19 cellular contexts compared by ENCODE assay signal in genomic region chr2:46471002-46471583, GRCh38. TPM values are rescaled to one million over a fixed set of nuclear protein-coding genes. Genes with fewer than 3 reads are reported as not detected.
DNase-seq lines count a peak whose midpoint lies in the region; TF ChIP-seq lines count a peak whose summit lies in the region.
"Had no signal": no experiment of that assay in that cellular context is flagged by ENCODE, and none has a peak within 500 bp of the region (broad histone marks: within the 10 kb centered on the region; RNA-seq: fewer than 3 reads in every experiment).

No MANE protein-coding gene starts in this region.

- H3K4me3 Mint-ChIP-seq in CD14-positive monocyte: no peak overlapping the region
- no peak overlapping the region for H3K4me3 Mint-ChIP-seq in dendritic cell treated with granulocyte-macrophage colony-stimulating factor and Interleukin-4, amounts not matched to agents 40 ng/mL and 50 ng/mL, for 4 days
- H3K4me3 Mint-ChIP-seq: CD4-positive, alpha-beta T cell; CD8-positive, alpha-beta memory T cell; GM23338; H9 had no signal

- H3K79me1 ChIP-seq in neuronal stem cell (ENCODE audit: low read depth, low read length): no peaks in the 10 kb centered on the region

- no peak overlapping the region for H4K91ac ChIP-seq in neuronal stem cell (ENCODE audit: low read depth, low read length, poor library complexity)

- H3K23ac ChIP-seq in neuronal stem cell (ENCODE audit: low read depth, low read length, poor library complexity): no peak overlapping the region

- no peak overlapping the region for H2BK5ac ChIP-seq in neuronal stem cell (ENCODE audit: low read length)

- peak overlapping the region; percentile 82 to 95 (median 93) for H3K27ac Mint-ChIP-seq in CD14-positive monocyte
- H3K27ac Mint-ChIP-seq in dendritic cell treated with granulocyte-macrophage colony-stimulating factor and Interleukin-4, amounts not matched to agents 40 ng/mL and 50 ng/mL, for 4 days: peak overlapping the region; percentile 83
- H3K27ac Mint-ChIP-seq: CD4-positive, alpha-beta T cell; GM23338; H9 had no signal

- H3K36me3 ChIP-seq in neuronal stem cell (replicated peaks in 1 of 2; ENCODE audit: control insufficient read depth in 2 of 2, insufficient read depth in 2 of 2, low read length in 2 of 2): no peaks in the 10 kb centered on the region
- no peaks in the 10 kb centered on the region for H3K36me3 ChIP-seq in transverse colon

- H2BK120ac ChIP-seq in neuronal stem cell (ENCODE audit: low read depth, low read length): no peak overlapping the region

- no CpG with 5 or more reads among the region's 5 CpGs for WGBS in neuronal stem cell (ENCODE audit: extremely low coverage in 2 of 2, insufficient read length in 2 of 2, insufficient replicate concordance in 1 of 2), 2 donors
- 88 to 97% methylated on average over 5 of the region's 5 CpGs for WGBS in transverse colon (ENCODE audit: low coverage in 1 of 2), 2 donors
- WGBS in lower leg skin, 2 donors: 86 to 91% methylated on average over 5 of the region's 5 CpGs

- H3K9me3 Mint-ChIP-seq in CD14-positive monocyte: peaks cover 0 to 8% (median 0%) of the 10 kb centered on the region in 7 donors
- no peaks in the 10 kb centered on the region for H3K9me3 Mint-ChIP-seq in dendritic cell treated with granulocyte-macrophage colony-stimulating factor and Interleukin-4, amounts not matched to agents 40 ng/mL and 50 ng/mL, for 4 days
- H3K9me3 Mint-ChIP-seq: GM23338 had no signal

- no peak overlapping the region for H3K4me2 ChIP-seq in neuronal stem cell (ENCODE audit: insufficient read depth, low read length, poor library complexity, severe bottlenecking)
- H3K4me2 ChIP-seq: GM23338 had no signal

- H3K27ac ChIP-seq in neuronal stem cell (replicated peaks; ENCODE audit: low read length) (no peak overlapping the region), transverse colon (no peak overlapping the region)

- intact Hi-C loops in CD14-positive monocyte (cut with micrococcal nuclease): loop anchor here in 1 of 2 donors (2.0 kb wide), 1 partner anchor 64 kb away; no protein-coding TSS in a partner anchor
- intact Hi-C loops in dendritic cell treated with granulocyte-macrophage colony-stimulating factor and Interleukin-4, amounts not matched to agents 40 ng/mL and 50 ng/mL, for 4 days (cut with micrococcal nuclease): loop anchor here (2.0 kb wide), 1 partner anchor 76 kb away; no protein-coding TSS in a partner anchor
- intact Hi-C loops in transverse colon (cut with DNase I; ENCODE audit: low total_unique reads): no loop called here
- intact Hi-C loops in lower leg skin (cut with DNase I; ENCODE audit: low total_unique reads): loop anchor here (5.0 kb wide), 1 partner anchor 1211 kb away; no protein-coding TSS in a partner anchor

- TF ChIP-seq POLR2A in transverse colon (IDR thresholded peaks at IDR 0.05) (no peak), lower leg skin (IDR thresholded peaks at IDR 0.05) (no peak)

- no peak overlapping the region for H3K18ac ChIP-seq in neuronal stem cell (ENCODE audit: low read length)

- H3K9me3 ChIP-seq in neuronal stem cell (replicated peaks in 1 of 2; ENCODE audit: control insufficient read depth in 2 of 2, insufficient read depth in 1 of 2, low read depth in 1 of 2, low read length in 2 of 2) (no peaks in the 10 kb centered on the region), transverse colon (no peaks in the 10 kb centered on the region)

- in situ Hi-C loops in transverse colon (cut with MboI; ENCODE audit: low pct_ligation_motif_present in 1 of 4, low pct_unique_long_range_greater_than_20kb in 1 of 4, low sequenced_read_pairs in 3 of 4): no loop called here

- TF ChIP-seq CTCF in CD14-positive monocyte (IDR thresholded peaks at IDR 0.05) (no peak), transverse colon (IDR thresholded peaks at IDR 0.05) (no peak), lower leg skin (IDR thresholded peaks at IDR 0.05) (no peak)

- no peak overlapping the region for H2BK15ac ChIP-seq in neuronal stem cell (ENCODE audit: low read length)

- H3K9ac ChIP-seq in neuronal stem cell (ENCODE audit: low read depth, low read length, poor library complexity): no peak overlapping the region

- H2AFZ ChIP-seq in neuronal stem cell (ENCODE audit: low read length): no peak overlapping the region
- H2AFZ ChIP-seq: GM23338 had no signal

- peak overlapping the region; percentile 43 for H4K8ac ChIP-seq in neuronal stem cell (ENCODE audit: low read depth, low read length)

- H3K27me3 ChIP-seq in neuronal stem cell (ENCODE audit: control insufficient read depth in 3 of 3, insufficient read depth in 3 of 3, low read depth in 1 of 3, low read length in 3 of 3): no peaks in the 10 kb centered on the region
- no peaks in the 10 kb centered on the region for H3K27me3 ChIP-seq in transverse colon

- no peak for TF ChIP-seq EP300 in transverse colon (IDR thresholded peaks at IDR 0.05; ENCODE audit: low read depth)

- H3K36me3 Mint-ChIP-seq in CD14-positive monocyte: peaks cover 0 to 2% of the 10 kb centered on the region in 2 donors
- H3K36me3 Mint-ChIP-seq in dendritic cell treated with granulocyte-macrophage colony-stimulating factor and Interleukin-4, amounts not matched to agents 40 ng/mL and 50 ng/mL, for 4 days (ENCODE audit: low read depth): no peaks in the 10 kb centered on the region

- H3K4me3 ChIP-seq in neuronal stem cell (ENCODE audit: low read length in 2 of 2) (no peak overlapping the region), transverse colon (no peak overlapping the region), lower leg skin (ENCODE audit: low read depth, poor library complexity, severe bottlenecking) (no peak overlapping the region)
- H3K4me3 ChIP-seq: GM12878, GM23338 had no signal

- no peak overlapping the region for H3K14ac ChIP-seq in neuronal stem cell (ENCODE audit: low read length)

- no peaks in the 10 kb centered on the region for H3K4me1 ChIP-seq in neuronal stem cell (ENCODE audit: control insufficient read depth in 2 of 2, insufficient read depth in 1 of 2, low read depth in 1 of 2, low read length in 2 of 2)
- no peaks in the 10 kb centered on the region for H3K4me1 ChIP-seq in transverse colon

- no peak overlapping the region for H3K4ac ChIP-seq in neuronal stem cell (ENCODE audit: low read length)

- DNase-seq in CD14-positive monocyte (ENCODE audit: low spot score): no peak
- DNase-seq in CD1c-positive myeloid dendritic cell (ENCODE audit: extremely low spot score): peak; percentile 44
- no peak for DNase-seq in neuronal stem cell (ENCODE audit: low spot score)
- no peak for DNase-seq in transverse colon
- DNase-seq in activated T-cell treated with anti-CD3 and anti-CD28 coated beads for 4 hours: no peak
- DNase-seq in lower leg skin (ENCODE audit: low spot score in 2 of 2): no peak
- DNase-seq: CD4-positive, alpha-beta T cell; CD8-positive, alpha-beta memory T cell; DMS 273 treated with DMSO at 0.1 percent for 48 hours; DMS79; EL; H9 had no signal

- no peak overlapping the region for H2BK12ac ChIP-seq in neuronal stem cell (ENCODE audit: low read length)

- peaks cover 23% of the 10 kb centered on the region for H3K4me1 Mint-ChIP-seq in CD14-positive monocyte
- H3K4me1 Mint-ChIP-seq in dendritic cell treated with granulocyte-macrophage colony-stimulating factor and Interleukin-4, amounts not matched to agents 40 ng/mL and 50 ng/mL, for 4 days (ENCODE audit: low read depth): peaks cover 30% of the 10 kb centered on the region
- H3K4me1 Mint-ChIP-seq: GM23338, H9 had no signal

- H3K27me3 Mint-ChIP-seq in CD14-positive monocyte (ENCODE audit: low read depth in 3 of 3): peaks cover 2 to 4% (median 2%) of the 10 kb centered on the region in 3 donors
- no peaks in the 10 kb centered on the region for H3K27me3 Mint-ChIP-seq in dendritic cell treated with granulocyte-macrophage colony-stimulating factor and Interleukin-4, amounts not matched to agents 40 ng/mL and 50 ng/mL, for 4 days
- H3K27me3 Mint-ChIP-seq: CD4-positive, alpha-beta T cell had no signal

- H2AK5ac ChIP-seq in neuronal stem cell (ENCODE audit: low read depth, low read length): no peak overlapping the region

RNA-seq across cellular contexts. Expression of gene TMEM247, which starts 8.3 kb away (rescaled TPM):
- not detected for polyA plus RNA-seq in CD14-positive monocyte
- not detected for polyA plus RNA-seq in neuronal stem cell (2013, experiment 1 of 2)
- polyA plus RNA-seq in neuronal stem cell (2013, experiment 2 of 2): not detected
- not detected for total RNA-seq in transverse colon
- not detected for total RNA-seq in lower leg skin
- total RNA-seq: A172; A673; CD4-positive, alpha-beta T cell; CD8-positive, alpha-beta memory T cell; GM12878; GM23338; H4; H9 had no signal
- polyA plus RNA-seq: BJ; CD8-positive, alpha-beta memory T cell; GM12878; GM23338 had no signal
